ENCODE assay signal across 8 cellular contexts in genomic region chr17:27569257-27569722, GRCh38.
DNase-seq lines count a peak whose midpoint lies in the region; ATAC-seq, FAIRE-seq and TF ChIP-seq lines count a peak whose summit lies in the region.

No MANE protein-coding gene starts in this region.

- H3K4me3 ChIP-seq in Panc1 (ENCODE audit: low read depth in 2 of 2, low read length in 2 of 2) (no peak overlapping the region), kidney (ENCODE audit: low read length in 2 of 2) (no peak overlapping the region)

- FAIRE-seq in GM19239 (lab: Jason Lieb, UNC), result peak; percentile 57
- FAIRE-seq in kidney (lab: Jason Lieb, UNC), result no peak

- BruUV-seq in Panc1 (replicated peaks; lab: Mats Ljungman, UMichigan), result no TSS peak

- ATAC-seq in Panc1 (peak; percentile 63; the same call in 1 of the 2 replicates), GM21723 (IDR thresholded peaks at IDR 0.05; ENCODE audit: unreplicated experiment) (no peak)

- H3K27me3 ChIP-seq in Panc1 (ENCODE audit: control insufficient read depth, insufficient read depth, low read length), result no peaks in the 10 kb centered on the region

- in situ Hi-C loops in Panc1 (cut with HindIII; ENCODE audit: low pct_unique_long_range_greater_than_20kb, low sequenced_read_pairs), result no loop called here

- H3K4me1 ChIP-seq in Panc1 (ENCODE audit: control insufficient read depth, insufficient read depth, low read length) (no peaks in the 10 kb centered on the region), kidney (ENCODE audit: control insufficient read depth in 1 of 2, insufficient read depth in 1 of 2, low read depth in 1 of 2, low read length in 2 of 2) (peaks cover 27 to 31% of the 10 kb centered on the region in 2 donors)

- no peak overlapping the region for H3K4me3 Mint-ChIP-seq in activated naive CD8-positive, alpha-beta T cell

- peaks cover 4% of the 10 kb centered on the region for H3K36me3 Mint-ChIP-seq in activated naive CD8-positive, alpha-beta T cell

- CTCF ChIA-PET in Panc1 (lab: Charles Lee), result no interaction called here

- H3K27ac Mint-ChIP-seq in activated naive CD8-positive, alpha-beta T cell, result peak overlapping the region; percentile 8

- no peaks in the 10 kb centered on the region for H3K36me3 ChIP-seq in Panc1 (ENCODE audit: control insufficient read depth, insufficient read depth, low read length)
- no peaks in the 10 kb centered on the region for H3K36me3 ChIP-seq in kidney (ENCODE audit: control insufficient read depth in 1 of 2, insufficient read depth in 2 of 2, low read length in 2 of 2)

- H3K9me3 ChIP-seq in Panc1 (ENCODE audit: control insufficient read depth, insufficient read depth, low read depth, low read length), result no peaks in the 10 kb centered on the region
- H3K9me3 ChIP-seq in kidney (ENCODE audit: control insufficient read depth in 1 of 2, low read length in 2 of 2), result no peaks in the 10 kb centered on the region

- intact Hi-C loops in Panc1 (cut with micrococcal nuclease; ENCODE audit: unreplicated experiment) (no loop called here), kidney (cut with DNase I) (no loop called here)

- H3K27ac ChIP-seq in Panc1 (ENCODE audit: low read length), result no peak overlapping the region
- H3K27ac ChIP-seq in kidney (ENCODE audit: low read depth in 2 of 2, low read length in 2 of 2), result no peak overlapping the region

- POLR2A ChIA-PET in Panc1 (lab: Charles Lee), result no interaction called here

- peak overlapping the region in 1 of 2 donors; percentile 14 for H3K9ac ChIP-seq in kidney (ENCODE audit: low read length in 2 of 2)

- TF ChIP-seq CTCF in Panc1 (IDR thresholded peaks at IDR 0.05) (peak; percentile 81), kidney (IDR thresholded peaks at IDR 0.05; ENCODE audit: borderline replicate concordance, extremely low read depth, insufficient read depth) (peak; percentile 32)

- peaks cover 49% of the 10 kb centered on the region for H3K4me1 Mint-ChIP-seq in activated naive CD8-positive, alpha-beta T cell (ENCODE audit: low read depth)

- no peaks in the 10 kb centered on the region for H3K9me3 Mint-ChIP-seq in activated naive CD8-positive, alpha-beta T cell (ENCODE audit: low read depth)

- no peaks in the 10 kb centered on the region for H3K27me3 Mint-ChIP-seq in activated naive CD8-positive, alpha-beta T cell

- peak; percentile 48 for DNase-seq in AG20443 (ENCODE audit: low spot score)
- DNase-seq in GM19239 (ENCODE audit: insufficient read length, low spot score), result peak; percentile 39
- no peak for DNase-seq in Panc1 (ENCODE audit: low read depth, low spot score)
- DNase-seq in kidney, result peak; percentile 57
- peak; percentile 84 for DNase-seq in stimulated activated CD8-positive, alpha-beta memory T cell treated with anti-CD3 and anti-CD28 coated beads, Interleukin-4, amount 100 ng/mL, for 48 hours
- DNase-seq in NCI-H146 (lab: John Stamatoyannopoulos, UW), result no peak

Comparison
In these comparisons a context has a peak if more than half of its experiments do, and no peak if none do; other contexts are left out.
1. DNase-seq: peak in AG20443 (single experiment), GM19239 (single experiment), kidney (single experiment) and stimulated activated CD8-positive, alpha-beta memory T cell treated with anti-CD3 and anti-CD28 coated beads, Interleukin-4, amount 100 ng/mL, for 48 hours (single experiment); none in Panc1 (single experiment) and NCI-H146 (single experiment).